ENCODE assay signal across 8 cellular contexts in the genomic region with DNA sequence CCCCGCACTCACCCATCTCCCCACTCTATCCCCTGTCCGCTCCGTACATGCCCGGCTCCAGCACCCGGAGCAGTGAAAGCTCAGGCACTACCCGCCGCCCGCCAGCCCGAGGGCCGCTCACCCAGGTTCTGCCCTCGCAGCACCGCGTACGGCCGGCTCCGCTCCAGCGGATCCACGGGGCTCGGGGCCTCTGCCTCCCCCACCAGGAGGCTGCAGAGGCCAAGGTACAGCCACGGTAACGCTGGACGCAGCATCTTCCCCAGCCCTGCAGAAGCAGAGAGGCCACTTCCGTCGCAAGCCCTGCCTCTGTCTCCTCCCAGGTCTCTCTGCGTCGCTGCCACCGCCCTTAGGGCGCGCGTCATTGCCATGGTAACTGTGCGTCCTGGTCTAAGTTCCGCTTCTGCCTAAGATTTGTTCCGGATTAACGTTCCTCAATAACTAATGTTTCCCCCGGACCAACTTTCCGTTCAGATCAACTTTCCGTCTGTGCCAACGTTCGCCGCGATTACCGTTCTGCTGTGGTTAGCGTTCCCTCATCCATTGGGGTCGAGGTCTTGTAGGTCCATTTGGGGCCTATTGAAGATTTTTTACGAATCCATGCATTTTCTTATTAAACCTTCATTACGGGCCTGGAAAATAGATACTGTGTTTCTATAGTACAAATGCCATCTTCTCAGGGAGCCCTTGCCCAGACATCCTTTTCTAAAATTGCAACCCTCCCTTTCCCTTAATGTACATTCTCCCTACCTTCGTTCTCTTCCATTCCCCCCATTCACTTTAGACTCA.
DNase-seq lines count a peak whose midpoint lies in the region; ATAC-seq lines count a peak whose summit lies in the region.

A gene with protein sequence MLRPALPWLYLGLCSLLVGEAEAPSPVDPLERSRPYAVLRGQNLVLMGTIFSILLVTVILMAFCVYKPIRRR (minus strand): TSS at position 281 of the 786 bp plus-strand sequence. CDS start 27 bp downstream, at position 254.

- H3K27ac Mint-ChIP-seq in central memory CD8-positive, alpha-beta T cell (ENCODE audit: low read depth) = peak within 1 kb of the TSS; percentile 93

- ATAC-seq in GM19023 (IDR thresholded peaks at IDR 0.05; ENCODE audit: unreplicated experiment) (peak; percentile 99), HG03280 (IDR thresholded peaks at IDR 0.05; ENCODE audit: unreplicated experiment) (peak; percentile 99)
- peak; percentile 100 for ATAC-seq in central memory CD8-positive, alpha-beta T cell (replicated peaks; ENCODE audit: extremely low read depth, poor library complexity, severe bottlenecking)

- H3K36me3 Mint-ChIP-seq in central memory CD8-positive, alpha-beta T cell (ENCODE audit: insufficient read depth) = peaks cover 13% of the 10 kb centered on the region

- DNase-seq in AG08396 (ENCODE audit: low spot score) (peak; percentile 92), NCI-H345 treated with DMSO at 0.1 percent for 48 hours (lab: John Stamatoyannopoulos, UW; ENCODE audit: unreplicated experiment) (peak; percentile 97), islet precursor cell (peak; percentile 97)
- DNase-seq in activated CD4-positive, CD25-positive, alpha-beta regulatory T cell (lab: John Stamatoyannopoulos, UW) = peak; percentile 69 to 82 (median 77)
- DNase-seq in central memory CD8-positive, alpha-beta T cell (ENCODE audit: low spot score in 2 of 2) = peak; percentile 79 to 85
- DNase-seq in stimulated activated CD4-positive, alpha-beta T cell treated with anti-CD3 and anti-CD28 coated beads, Interleukin-12 subunit alpha, Interleukin-12 subunit beta, amount 100 ng/mL, for 48 hours (ENCODE audit: low read depth in 2 of 3, low spot score in 1 of 3) = peak; percentile 82 to 88 (median 85)

- peaks cover 13% of the 10 kb centered on the region for H3K4me1 Mint-ChIP-seq in central memory CD8-positive, alpha-beta T cell

- no peaks in the 10 kb centered on the region for H3K27me3 Mint-ChIP-seq in central memory CD8-positive, alpha-beta T cell

- no peaks in the 10 kb centered on the region for H3K9me3 Mint-ChIP-seq in central memory CD8-positive, alpha-beta T cell

- H3K4me3 Mint-ChIP-seq in central memory CD8-positive, alpha-beta T cell = peak within 1 kb of the TSS; percentile 91

Comparison
In these comparisons a context has a peak if more than half of its experiments do, and no peak if none do; other contexts are left out.
1. Peak in every context shown above with its lines: DNase-seq and ATAC-seq.